In genomic region chr14:24271834-24272263, GRCh38 we compare ENCODE assay signal across 8 cellular contexts. TPM values are rescaled to one million over a fixed set of nuclear protein-coding genes. Genes with fewer than 3 reads are reported as not detected.
DNase-seq lines count a peak whose midpoint lies in the region; ATAC-seq, FAIRE-seq and TF ChIP-seq lines count a peak whose summit lies in the region.

No MANE protein-coding gene starts in this region.

- no peak for DNase-seq in activated CD4-positive, alpha-beta T cell treated with anti-CD3 and anti-CD28 coated beads for 36 hours
- DNase-seq in activated CD4-positive, alpha-beta T cell treated with anti-CD3 and anti-CD28 coated beads, Interleukin-2, amount 50 U/mL, for 48 hours: no peak
- no peak for DNase-seq in activated naive CD8-positive, alpha-beta T cell treated with anti-CD3 and anti-CD28 coated beads, Interleukin-2, amount 50 U/mL, for 24 hours
- DNase-seq in keratinocyte (ENCODE audit: low read depth, low spot score) (no peak), substantia nigra (lab: John Stamatoyannopoulos, UW) (no peak), GM03348 (ENCODE audit: low spot score) (no peak), medulla oblongata (ENCODE audit: extremely low spot score) (no peak)

- H3K27me3 Mint-ChIP-seq in activated CD4-positive, alpha-beta T cell treated with anti-CD3 and anti-CD28 coated beads for 36 hours: no peaks in the 10 kb centered on the region
- H3K27me3 Mint-ChIP-seq in activated naive CD8-positive, alpha-beta T cell treated with anti-CD3 and anti-CD28 coated beads, Interleukin-2, amount 50 U/mL, for 24 hours: no peaks in the 10 kb centered on the region

- H3K4me3 ChIP-seq in keratinocyte (ENCODE audit: control insufficient read depth in 2 of 3, extremely low read depth in 1 of 3, insufficient read depth in 2 of 3, low read depth in 1 of 3, low read length in 3 of 3): peak overlapping the region; percentile 10 to 65 (median 52)

- CTCF ChIA-PET in activated CD4-positive, alpha-beta T cell treated with anti-CD3 and anti-CD28 coated beads for 36 hours (lab: Charles Lee): interaction anchor here (0.7 to 6.5 kb wide), 15 partner anchors 11 to 206 kb away, joined by 3 to 36 read pairs (median 8); partner anchors contain the start of genes CIDEB, DHRS1, MDP1 and NOP9

- H3K9ac ChIP-seq in keratinocyte (ENCODE audit: control insufficient read depth, extremely low read depth, insufficient read depth, low read length): peak overlapping the region; percentile 98

- H3K9me1 ChIP-seq in keratinocyte (ENCODE audit: control insufficient read depth, extremely low read depth, insufficient read depth, low read length): no peaks in the 10 kb centered on the region

- H3K27ac Mint-ChIP-seq in activated CD4-positive, alpha-beta T cell treated with anti-CD3 and anti-CD28 coated beads for 36 hours: peak overlapping the region; percentile 97
- peak overlapping the region; percentile 95 for H3K27ac Mint-ChIP-seq in activated naive CD8-positive, alpha-beta T cell treated with anti-CD3 and anti-CD28 coated beads, Interleukin-2, amount 50 U/mL, for 24 hours

- peak overlapping the region; percentile 96 for H3K27ac ChIP-seq in keratinocyte (ENCODE audit: control insufficient read depth, insufficient read depth, low read length)
- peak overlapping the region; percentile 91 for H3K27ac ChIP-seq in substantia nigra (ENCODE audit: low read depth, low read length, poor library complexity, severe bottlenecking)

- H3K9me3 Mint-ChIP-seq in activated CD4-positive, alpha-beta T cell treated with anti-CD3 and anti-CD28 coated beads for 36 hours (ENCODE audit: low read depth): no peaks in the 10 kb centered on the region
- no peaks in the 10 kb centered on the region for H3K9me3 Mint-ChIP-seq in activated naive CD8-positive, alpha-beta T cell treated with anti-CD3 and anti-CD28 coated beads, Interleukin-2, amount 50 U/mL, for 24 hours

- FAIRE-seq in keratinocyte (lab: Jason Lieb, UNC): no peak

- TF ChIP-seq CTCF in keratinocyte (optimal IDR thresholded peaks at IDR 0.05 in 1 of 3, IDR thresholded peaks at IDR 0.05 in 1 of 3, conservative IDR thresholded peaks at IDR 0.05 in 1 of 3; ENCODE audit: extremely low read depth in 1 of 3, insufficient read depth in 2 of 3, low read length in 3 of 3): no peak

- ATAC-seq in activated CD4-positive, alpha-beta T cell treated with anti-CD3 and anti-CD28 coated beads for 36 hours: no peak
- ATAC-seq in activated naive CD8-positive, alpha-beta T cell treated with anti-CD3 and anti-CD28 coated beads, Interleukin-2, amount 50 U/mL, for 24 hours: no peak
- ATAC-seq in GM21576 (IDR thresholded peaks at IDR 0.05; ENCODE audit: unreplicated experiment): no peak

- H2AFZ ChIP-seq in keratinocyte (ENCODE audit: control insufficient read depth, low read length): peak overlapping the region; percentile 21

- no peaks in the 10 kb centered on the region for H3K9me3 ChIP-seq in keratinocyte (ENCODE audit: control insufficient read depth, low read depth, low read length)

- H3K79me2 ChIP-seq in keratinocyte (ENCODE audit: control insufficient read depth, insufficient read depth, low read length): peaks cover 3% of the 10 kb centered on the region

- peak overlapping the region; percentile 86 for H3K4me2 ChIP-seq in keratinocyte (ENCODE audit: control insufficient read depth, extremely low read depth, insufficient read depth, low read depth, low read length)

- peaks cover 51% of the 10 kb centered on the region for H3K4me1 Mint-ChIP-seq in activated CD4-positive, alpha-beta T cell treated with anti-CD3 and anti-CD28 coated beads for 36 hours
- H3K4me1 Mint-ChIP-seq in activated naive CD8-positive, alpha-beta T cell treated with anti-CD3 and anti-CD28 coated beads, Interleukin-2, amount 50 U/mL, for 24 hours: peaks cover 48% of the 10 kb centered on the region

- H3K36me3 ChIP-seq in keratinocyte (ENCODE audit: control insufficient read depth in 2 of 2, extremely low read depth in 1 of 2, insufficient read depth in 2 of 2, low read length in 2 of 2): peaks cover 8 to 19% of the 10 kb centered on the region in 2 experiments

- no peaks in the 10 kb centered on the region for H3K27me3 ChIP-seq in keratinocyte (ENCODE audit: control insufficient read depth, extremely low read depth, insufficient read depth, low read length)

- dilution Hi-C loops in keratinocyte (cut with MboI; ENCODE audit: extremely low pct_ligation_motif_present, low sequenced_read_pairs): no loop called here

- H3K36me3 Mint-ChIP-seq in activated CD4-positive, alpha-beta T cell treated with anti-CD3 and anti-CD28 coated beads for 36 hours (ENCODE audit: low read depth): peaks cover 21% of the 10 kb centered on the region
- H3K36me3 Mint-ChIP-seq in activated naive CD8-positive, alpha-beta T cell treated with anti-CD3 and anti-CD28 coated beads, Interleukin-2, amount 50 U/mL, for 24 hours (ENCODE audit: low read depth): peaks cover 6% of the 10 kb centered on the region

- intact Hi-C loops in activated CD4-positive, alpha-beta T cell treated with anti-CD3 and anti-CD28 coated beads for 36 hours (cut with DNase I, micrococcal nuclease): loop anchor here (1.0 to 10.0 kb wide), 17 partner anchors 25 to 717 kb away; partner anchors contain the start of genes CHMP4A (in 2 of the 2), GMPR2 (in 2 of the 2), NEDD8 (in 2 of the 2) and TINF2 (in 2 of the 2)

- H3K4me1 ChIP-seq in keratinocyte (ENCODE audit: control insufficient read depth, extremely low read depth, insufficient read depth, low read length): peaks cover 41% of the 10 kb centered on the region

- H3K4me3 Mint-ChIP-seq in activated CD4-positive, alpha-beta T cell treated with anti-CD3 and anti-CD28 coated beads for 36 hours: peak overlapping the region; percentile 83
- H3K4me3 Mint-ChIP-seq in activated naive CD8-positive, alpha-beta T cell treated with anti-CD3 and anti-CD28 coated beads, Interleukin-2, amount 50 U/mL, for 24 hours: peak overlapping the region; percentile 87

- POLR2A ChIA-PET in activated CD4-positive, alpha-beta T cell treated with anti-CD3 and anti-CD28 coated beads for 36 hours (lab: Charles Lee): interaction anchor here (0.7 to 1.7 kb wide), 11 partner anchors 8 to 1682 kb away, joined by 3 to 12 read pairs (median 5); partner anchors contain the start of genes CIDEB, DCAF11, LTB4R and NRL

- no peaks in the 10 kb centered on the region for H4K20me1 ChIP-seq in keratinocyte (ENCODE audit: control insufficient read depth, extremely low read depth, insufficient read depth, low read length)

RNA-seq across cellular contexts. Expression of gene RABGGTA, which starts 0.5 kb away (rescaled TPM):
- total RNA-seq in activated CD4-positive, alpha-beta T cell treated with anti-CD3 and anti-CD28 coated beads for 36 hours: 10 to 100 TPM; 52.1 to 56.0 TPM
- polyA plus RNA-seq in keratinocyte: 29.0 to 47.2 TPM (median 40.9 TPM) in 3 replicates
- 40.0 TPM for polyA plus RNA-seq in keratinocyte (2011; ENCODE audit: low read depth)
- polyA plus RNA-seq in keratinocyte (2011; cell fraction: cytosol; rRNA removed): 38.8 and 56.4 TPM in 2 replicates
- 117 and 146 TPM in 2 replicates for polyA plus RNA-seq in keratinocyte (2011; cell fraction: nucleus; rRNA removed)
- polyA plus RNA-seq in keratinocyte (2012; ENCODE audit: low replicate concordance): 32.4 and 59.7 TPM in 2 replicates
- polyA minus RNA-seq in keratinocyte: 59.0 to 99.6 TPM (median 91.5 TPM) in 3 replicates
- 64.3 TPM for polyA minus RNA-seq in keratinocyte (2011; cell fraction: cytosol; rRNA and poly(A)+ RNA removed)
- polyA minus RNA-seq in keratinocyte (2011; cell fraction: nucleus; rRNA and poly(A)+ RNA removed): 39.5 and 43.2 TPM in 2 replicates

RNA-seq across cellular contexts. Expression of gene TGM1, which starts 8.9 kb away (rescaled TPM):
- total RNA-seq in activated CD4-positive, alpha-beta T cell treated with anti-CD3 and anti-CD28 coated beads for 36 hours: 1 to 10 TPM; 4.8 to 7.4 TPM
- polyA plus RNA-seq in keratinocyte: 13.5 to 77.5 TPM (median 16.1 TPM) in 3 replicates
- polyA plus RNA-seq in keratinocyte (2011; ENCODE audit: low read depth): 404 TPM
- 21.3 and 29.1 TPM in 2 replicates for polyA plus RNA-seq in keratinocyte (2011; cell fraction: cytosol; rRNA removed)
- polyA plus RNA-seq in keratinocyte (2011; cell fraction: nucleus; rRNA removed): 47.3 and 52.4 TPM in 2 replicates
- polyA plus RNA-seq in keratinocyte (2012; ENCODE audit: low replicate concordance): 10.7 and 436 TPM in 2 replicates
- 24.4 to 87.5 TPM (median 33.1 TPM) in 3 replicates for polyA minus RNA-seq in keratinocyte
- 43.7 TPM for polyA minus RNA-seq in keratinocyte (2011; cell fraction: cytosol; rRNA and poly(A)+ RNA removed)
- polyA minus RNA-seq in keratinocyte (2011; cell fraction: nucleus; rRNA and poly(A)+ RNA removed): 31.3 and 48.6 TPM in 2 replicates

RNA-seq across cellular contexts. Expression of gene DHRS1, which starts 27.7 kb away (rescaled TPM):
- total RNA-seq in activated CD4-positive, alpha-beta T cell treated with anti-CD3 and anti-CD28 coated beads for 36 hours: 10 to 100 TPM; 11.7 to 14.6 TPM
- polyA plus RNA-seq in keratinocyte: 65.1 to 130 TPM (median 75.0 TPM) in 3 replicates
- 55.9 TPM for polyA plus RNA-seq in keratinocyte (2011; ENCODE audit: low read depth)
- polyA plus RNA-seq in keratinocyte (2011; cell fraction: cytosol; rRNA removed): 131 and 161 TPM in 2 replicates
- polyA plus RNA-seq in keratinocyte (2011; cell fraction: nucleus; rRNA removed): 263 and 309 TPM in 2 replicates
- 100 and 165 TPM in 2 replicates for polyA plus RNA-seq in keratinocyte (2012; ENCODE audit: low replicate concordance)
- polyA minus RNA-seq in keratinocyte: 173 to 348 TPM (median 179 TPM) in 3 replicates
- 222 TPM for polyA minus RNA-seq in keratinocyte (2011; cell fraction: cytosol; rRNA and poly(A)+ RNA removed)
- 53.4 and 72.1 TPM in 2 replicates for polyA minus RNA-seq in keratinocyte (2011; cell fraction: nucleus; rRNA and poly(A)+ RNA removed)

RNA-seq across cellular contexts. Expression of gene NOP9, which starts 27.8 kb away (rescaled TPM):
- 10 to 100 TPM; 24.4 to 32.5 TPM for total RNA-seq in activated CD4-positive, alpha-beta T cell treated with anti-CD3 and anti-CD28 coated beads for 36 hours
- 16.5 to 25.3 TPM (median 19.9 TPM) in 3 replicates for polyA plus RNA-seq in keratinocyte
- 8.4 TPM for polyA plus RNA-seq in keratinocyte (2011; ENCODE audit: low read depth)
- polyA plus RNA-seq in keratinocyte (2011; cell fraction: cytosol; rRNA removed): 19.6 and 22.7 TPM in 2 replicates
- polyA plus RNA-seq in keratinocyte (2011; cell fraction: nucleus; rRNA removed): 63.3 and 70.4 TPM in 2 replicates
- 19.0 and 25.4 TPM in 2 replicates for polyA plus RNA-seq in keratinocyte (2012; ENCODE audit: low replicate concordance)
- polyA minus RNA-seq in keratinocyte: 47.2 to 59.5 TPM (median 50.4 TPM) in 3 replicates
- 33.8 TPM for polyA minus RNA-seq in keratinocyte (2011; cell fraction: cytosol; rRNA and poly(A)+ RNA removed)
- 35.6 and 45.4 TPM in 2 replicates for polyA minus RNA-seq in keratinocyte (2011; cell fraction: nucleus; rRNA and poly(A)+ RNA removed)

RNA-seq across cellular contexts. Expression of gene TINF2, which starts 29.4 kb away (rescaled TPM):
- 100 to 1,000 TPM in 1 of 2 experiments, 10 to 100 TPM in 1; 87.4 to 108 TPM for total RNA-seq in activated CD4-positive, alpha-beta T cell treated with anti-CD3 and anti-CD28 coated beads for 36 hours
- polyA plus RNA-seq in keratinocyte: 43.5 to 107 TPM (median 54.3 TPM) in 3 replicates
- polyA plus RNA-seq in keratinocyte (2011; ENCODE audit: low read depth): 105 TPM
- 62.8 and 85.3 TPM in 2 replicates for polyA plus RNA-seq in keratinocyte (2011; cell fraction: cytosol; rRNA removed)
- 86.4 and 99.2 TPM in 2 replicates for polyA plus RNA-seq in keratinocyte (2011; cell fraction: nucleus; rRNA removed)
- 46.2 and 91.0 TPM in 2 replicates for polyA plus RNA-seq in keratinocyte (2012; ENCODE audit: low replicate concordance)
- 29.6 to 59.0 TPM (median 56.6 TPM) in 3 replicates for polyA minus RNA-seq in keratinocyte
- 50.5 TPM for polyA minus RNA-seq in keratinocyte (2011; cell fraction: cytosol; rRNA and poly(A)+ RNA removed)
- 26.7 and 43.3 TPM in 2 replicates for polyA minus RNA-seq in keratinocyte (2011; cell fraction: nucleus; rRNA and poly(A)+ RNA removed)
